Comparison of ENCODE assay signal across 32 cellular contexts in the genomic region with DNA sequence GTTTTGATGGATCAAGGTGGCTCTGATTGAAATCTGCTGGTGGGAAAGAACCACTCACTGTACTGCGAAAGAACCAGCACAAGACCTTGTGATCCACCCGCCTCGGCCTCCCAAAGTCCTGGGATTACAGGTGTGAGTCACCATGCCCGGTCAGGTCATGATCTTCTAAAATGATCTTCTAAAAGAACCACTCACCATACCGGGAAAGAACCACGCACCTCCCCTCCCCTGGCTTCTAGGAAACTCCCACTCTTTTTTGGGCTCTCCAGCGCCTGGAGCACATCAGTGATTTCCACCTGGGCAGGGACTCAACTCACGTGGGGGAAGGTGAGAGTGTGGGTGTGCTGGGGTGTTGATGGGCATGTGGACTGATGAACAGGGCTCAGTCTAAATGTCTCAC. TPM values are rescaled to one million over a fixed set of nuclear protein-coding genes. Genes with fewer than 3 reads are reported as not detected.
DNase-seq lines count a peak whose midpoint lies in the region; ATAC-seq and TF ChIP-seq lines count a peak whose summit lies in the region.
"Had no signal": no experiment of that assay in that cellular context is flagged by ENCODE, and none has a peak within 500 bp of the region (broad histone marks: within the 10 kb centered on the region; RNA-seq: fewer than 3 reads in every experiment).

No MANE protein-coding gene starts in this region.

- no peak overlapping the region for H3K14ac ChIP-seq in trophoblast cell (ENCODE audit: low read length)

- no peaks in the 10 kb centered on the region for H4K20me1 ChIP-seq in BLaER1 treated with 17β-estradiol and CSF1 and Interleukin-3, amounts not matched to agents 10 nM and 100 nM

- peaks cover 18% of the 10 kb centered on the region for H3K4me1 Mint-ChIP-seq in activated CD4-positive, alpha-beta T cell treated with anti-CD3 and anti-CD28 coated beads, Interleukin-2, amount 10 ng/mL, durations not matched to agents 24 days and 14 days
- H3K4me1 Mint-ChIP-seq in activated CD4-positive, alpha-beta T cell treated with anti-CD3 and anti-CD28 coated beads, Interleukin-2, amount 10 ng/mL, durations not matched to agents 7 days and 5 days = peaks cover 28% of the 10 kb centered on the region
- H3K4me1 Mint-ChIP-seq in nephron progenitor cell = peaks cover 24% of the 10 kb centered on the region

- peak overlapping the region in 7 of 11 experiments; percentile 2 to 87 (median 41); a peak in 9 of 22 replicates for H3K27ac ChIP-seq in BLaER1 treated with 17β-estradiol and CSF1 and Interleukin-3, amounts not matched to agents 10 nM and 100 nM
- H3K27ac ChIP-seq in WERI-Rb-1 (no peak overlapping the region), trophoblast cell (ENCODE audit: low read depth, low read length) (no peak overlapping the region)
- H3K27ac ChIP-seq: brain microvascular endothelial cell, dorsolateral prefrontal cortex, esophagus squamous epithelium, foreskin keratinocyte, RWPE1 had no signal

- H3K27ac Mint-ChIP-seq in activated CD4-positive, alpha-beta T cell treated with anti-CD3 and anti-CD28 coated beads, Interleukin-2, amount 10 ng/mL, durations not matched to agents 24 days and 14 days = peak overlapping the region; percentile 16
- no peak overlapping the region for H3K27ac Mint-ChIP-seq in activated CD4-positive, alpha-beta T cell treated with anti-CD3 and anti-CD28 coated beads, Interleukin-2, amount 10 ng/mL, durations not matched to agents 7 days and 5 days
- no peak overlapping the region for H3K27ac Mint-ChIP-seq in nephron progenitor cell
- H3K27ac Mint-ChIP-seq: activated CD8-positive, alpha-beta memory T cell treated with anti-CD3 and anti-CD28 coated beads, Interleukin-2, amount 10 ng/mL, durations not matched to agents 7 days and 5 days; activated T-cell treated with anti-CD3 and anti-CD28 coated beads, Interleukin-2, amount 50 U/mL, for 72 hours had no signal

- no peaks in the 10 kb centered on the region for H3K9me3 Mint-ChIP-seq in activated CD4-positive, alpha-beta T cell treated with anti-CD3 and anti-CD28 coated beads, Interleukin-2, amount 10 ng/mL, durations not matched to agents 24 days and 14 days
- no peaks in the 10 kb centered on the region for H3K9me3 Mint-ChIP-seq in activated CD4-positive, alpha-beta T cell treated with anti-CD3 and anti-CD28 coated beads, Interleukin-2, amount 10 ng/mL, durations not matched to agents 7 days and 5 days
- no peaks in the 10 kb centered on the region for H3K9me3 Mint-ChIP-seq in nephron progenitor cell
- H3K9me3 Mint-ChIP-seq: activated T-cell treated with anti-CD3 and anti-CD28 coated beads, Interleukin-2, amount 50 U/mL, for 72 hours had no signal

- H3K4me1 ChIP-seq in BLaER1 treated with 17β-estradiol and CSF1 and Interleukin-3, amounts not matched to agents 10 nM and 100 nM = peaks cover 28 to 78% (median 37%) of the 10 kb centered on the region in 10 experiments
- H3K4me1 ChIP-seq in trophoblast cell (ENCODE audit: control insufficient read depth in 1 of 2, insufficient read depth in 2 of 2, low read length in 2 of 2) = peaks cover 0 to 16% of the 10 kb centered on the region in 2 experiments
- H3K4me1 ChIP-seq: foreskin keratinocyte had no signal

- H4K91ac ChIP-seq in trophoblast cell (ENCODE audit: low read depth, low read length) = no peak overlapping the region

- H2AFZ ChIP-seq in trophoblast cell (ENCODE audit: insufficient read depth, low read length, poor library complexity) = no peak overlapping the region

- no peaks in the 10 kb centered on the region for H3K9me3 ChIP-seq in BLaER1 treated with 17β-estradiol and CSF1 and Interleukin-3, amounts not matched to agents 10 nM and 100 nM (replicated peaks in 1 of 11)
- H3K9me3 ChIP-seq in WERI-Rb-1 (ENCODE audit: severe bottlenecking) = no peaks in the 10 kb centered on the region
- H3K9me3 ChIP-seq in trophoblast cell (ENCODE audit: insufficient read depth, low read depth, low read length) = peaks cover 7% of the 10 kb centered on the region
- H3K9me3 ChIP-seq: esophagus squamous epithelium had no signal

- H4K12ac ChIP-seq in trophoblast cell (ENCODE audit: low read depth, low read length) = no peak overlapping the region

- ATAC-seq in HG03432 (IDR thresholded peaks at IDR 0.05; ENCODE audit: unreplicated experiment) = no peak
- ATAC-seq: activated CD8-positive, alpha-beta memory T cell treated with anti-CD3 and anti-CD28 coated beads, Interleukin-2, amount 10 ng/mL, durations not matched to agents 7 days and 5 days; foreskin keratinocyte; left ventricle myocardium superior had no signal

- no peaks in the 10 kb centered on the region for H3K36me3 ChIP-seq in BLaER1 treated with 17β-estradiol and CSF1 and Interleukin-3, amounts not matched to agents 10 nM and 100 nM
- H3K36me3 ChIP-seq in WERI-Rb-1 (no peaks in the 10 kb centered on the region), trophoblast cell (ENCODE audit: control insufficient read depth in 1 of 2, insufficient read depth in 2 of 2, low read length in 2 of 2) (no peaks in the 10 kb centered on the region)
- H3K36me3 ChIP-seq: brain microvascular endothelial cell, esophagus squamous epithelium had no signal

- peak overlapping the region; percentile 37 to 88 (median 83); a peak in 21 of 22 replicates for H3K4me2 ChIP-seq in BLaER1 treated with 17β-estradiol and CSF1 and Interleukin-3, amounts not matched to agents 10 nM and 100 nM
- H3K4me2 ChIP-seq in trophoblast cell (ENCODE audit: low read length) = no peak overlapping the region

- TF ChIP-seq CTCF in WERI-Rb-1 (IDR thresholded peaks at IDR 0.05; ENCODE audit: low read depth, low read length) (no peak), nephron progenitor cell (IDR thresholded peaks at IDR 0.05) (no peak)

- H3K9ac ChIP-seq in BLaER1 treated with 17β-estradiol and CSF1 and Interleukin-3, amounts not matched to agents 10 nM and 100 nM = peak overlapping the region in 1 of 11 experiments; percentile 12; a peak in 1 of 22 replicates
- no peak overlapping the region for H3K9ac ChIP-seq in trophoblast cell (ENCODE audit: low read length)

- peak overlapping the region; percentile 19 for H2BK12ac ChIP-seq in trophoblast cell (ENCODE audit: low read length)

- H2BK120ac ChIP-seq in trophoblast cell (ENCODE audit: insufficient read depth, low read length, poor library complexity) = no peak overlapping the region

- no peaks in the 10 kb centered on the region for H3K79me2 ChIP-seq in trophoblast cell (ENCODE audit: control insufficient read depth, insufficient read depth, low read length, poor library complexity)

- H4K8ac ChIP-seq in trophoblast cell (ENCODE audit: low read depth, low read length) = no peak overlapping the region

- H3K23ac ChIP-seq in trophoblast cell (ENCODE audit: low read length) = no peak overlapping the region

- no peak for DNase-seq in activated CD4-positive, alpha-beta T cell treated with anti-CD3 and anti-CD28 coated beads, Interleukin-2, amount 10 ng/mL, durations not matched to agents 24 days and 14 days
- no peak for DNase-seq in activated CD4-positive, alpha-beta T cell treated with anti-CD3 and anti-CD28 coated beads, Interleukin-2, amount 10 ng/mL, durations not matched to agents 7 days and 5 days
- DNase-seq in WERI-Rb-1 = peak; percentile 41
- DNase-seq in trophoblast cell = peak; percentile 57 to 63
- DNase-seq in nephron progenitor cell = no peak
- DNase-seq in GM19238 (ENCODE audit: insufficient read length, low spot score) = no peak
- DNase-seq: activated CD8-positive, alpha-beta memory T cell treated with anti-CD3 and anti-CD28 coated beads, Interleukin-2, amount 10 ng/mL, durations not matched to agents 7 days and 5 days; activated naive CD4-positive, alpha-beta T cell; amniotic stem cell; brain microvascular endothelial cell; CD4-positive, alpha-beta memory T cell; dorsolateral prefrontal cortex; esophagus squamous epithelium; foreskin keratinocyte; HCEC 1CT; kidney; left ventricle myocardium superior; NCI-H1048; NCI-H2107; NCI-H446; NCI-H82; T-helper 1 cell had no signal

- intact Hi-C loops in activated CD4-positive, alpha-beta T cell treated with anti-CD3 and anti-CD28 coated beads, Interleukin-2, amount 10 ng/mL, durations not matched to agents 24 days and 14 days (cut with micrococcal nuclease) = no loop called here

- no peak overlapping the region for H2BK5ac ChIP-seq in trophoblast cell (ENCODE audit: low read depth, low read length, poor library complexity)

- WGBS in trophoblast cell (ENCODE audit: extremely low coverage, insufficient coverage, insufficient read length) = no CpG with 5 or more reads among the region's 8 CpGs

- peaks cover 6% of the 10 kb centered on the region for H3K79me1 ChIP-seq in trophoblast cell (ENCODE audit: low read length)

- POLR2A ChIA-PET in activated CD4-positive, alpha-beta T cell treated with anti-CD3 and anti-CD28 coated beads, Interleukin-2, amount 10 ng/mL, durations not matched to agents 7 days and 5 days (lab: Charles Lee) = no interaction called here

- H3K4me3 ChIP-seq in BLaER1 treated with 17β-estradiol and CSF1 and Interleukin-3, amounts not matched to agents 10 nM and 100 nM = no peak overlapping the region
- H3K4me3 ChIP-seq in WERI-Rb-1 (ENCODE audit: low read depth, low read length) (no peak overlapping the region), trophoblast cell (ENCODE audit: low read depth, low read length) (no peak overlapping the region)
- H3K4me3 ChIP-seq: dorsolateral prefrontal cortex, esophagus squamous epithelium, skin epidermis had no signal

- no peaks in the 10 kb centered on the region for H3K27me3 ChIP-seq in BLaER1 treated with 17β-estradiol and CSF1 and Interleukin-3, amounts not matched to agents 10 nM and 100 nM
- H3K27me3 ChIP-seq in WERI-Rb-1 (ENCODE audit: insufficient read depth, low read depth, severe bottlenecking) (no peaks in the 10 kb centered on the region), trophoblast cell (ENCODE audit: insufficient read depth, low read length) (no peaks in the 10 kb centered on the region)
- H3K27me3 ChIP-seq: brain microvascular endothelial cell, dorsolateral prefrontal cortex, esophagus squamous epithelium, foreskin keratinocyte had no signal

- no peak overlapping the region for H3K4me3 Mint-ChIP-seq in activated CD4-positive, alpha-beta T cell treated with anti-CD3 and anti-CD28 coated beads, Interleukin-2, amount 10 ng/mL, durations not matched to agents 24 days and 14 days
- H3K4me3 Mint-ChIP-seq in activated CD4-positive, alpha-beta T cell treated with anti-CD3 and anti-CD28 coated beads, Interleukin-2, amount 10 ng/mL, durations not matched to agents 7 days and 5 days = no peak overlapping the region
- H3K4me3 Mint-ChIP-seq in nephron progenitor cell = no peak overlapping the region
- H3K4me3 Mint-ChIP-seq: activated CD8-positive, alpha-beta memory T cell treated with anti-CD3 and anti-CD28 coated beads, Interleukin-2, amount 10 ng/mL, durations not matched to agents 7 days and 5 days; CD4-positive, alpha-beta memory T cell had no signal

- peaks cover 10% of the 10 kb centered on the region for H3K27me3 Mint-ChIP-seq in activated CD4-positive, alpha-beta T cell treated with anti-CD3 and anti-CD28 coated beads, Interleukin-2, amount 10 ng/mL, durations not matched to agents 24 days and 14 days
- no peaks in the 10 kb centered on the region for H3K27me3 Mint-ChIP-seq in activated CD4-positive, alpha-beta T cell treated with anti-CD3 and anti-CD28 coated beads, Interleukin-2, amount 10 ng/mL, durations not matched to agents 7 days and 5 days
- peaks cover 7% of the 10 kb centered on the region for H3K27me3 Mint-ChIP-seq in nephron progenitor cell (ENCODE audit: low read depth, poor library complexity)

- no peak overlapping the region for H3K18ac ChIP-seq in trophoblast cell (ENCODE audit: low read length)

- no peaks in the 10 kb centered on the region for H3K36me3 Mint-ChIP-seq in activated CD4-positive, alpha-beta T cell treated with anti-CD3 and anti-CD28 coated beads, Interleukin-2, amount 10 ng/mL, durations not matched to agents 24 days and 14 days (ENCODE audit: low read depth)
- H3K36me3 Mint-ChIP-seq in activated CD4-positive, alpha-beta T cell treated with anti-CD3 and anti-CD28 coated beads, Interleukin-2, amount 10 ng/mL, durations not matched to agents 7 days and 5 days (ENCODE audit: low read depth) = no peaks in the 10 kb centered on the region
- H3K36me3 Mint-ChIP-seq in nephron progenitor cell (ENCODE audit: low read depth) = no peaks in the 10 kb centered on the region
- H3K36me3 Mint-ChIP-seq: activated CD8-positive, alpha-beta memory T cell treated with anti-CD3 and anti-CD28 coated beads, Interleukin-2, amount 10 ng/mL, durations not matched to agents 7 days and 5 days; CD4-positive, alpha-beta memory T cell had no signal

- no peak overlapping the region for H2AK5ac ChIP-seq in trophoblast cell (ENCODE audit: low read length)

- CTCF ChIA-PET in activated CD4-positive, alpha-beta T cell treated with anti-CD3 and anti-CD28 coated beads, Interleukin-2, amount 10 ng/mL, durations not matched to agents 7 days and 5 days (lab: Charles Lee) = interaction anchor here (1.1 kb wide), 2 partner anchors 8 to 23 kb away, joined by 3 read pairs; partner anchors contain the start of gene RAB7B

- H3K4ac ChIP-seq in trophoblast cell (ENCODE audit: low read depth, low read length) = no peak overlapping the region

RNA-seq across cellular contexts. Expression of gene RAB7B, which starts 7.9 kb away (rescaled TPM):
- total RNA-seq in activated CD4-positive, alpha-beta T cell treated with anti-CD3 and anti-CD28 coated beads, Interleukin-2, amount 10 ng/mL, durations not matched to agents 24 days and 14 days = not detected in 2 replicates
- not detected for total RNA-seq in activated CD4-positive, alpha-beta T cell treated with anti-CD3 and anti-CD28 coated beads, Interleukin-2, amount 10 ng/mL, durations not matched to agents 7 days and 5 days
- 2.4 and 2.6 TPM in 2 replicates for polyA plus RNA-seq in trophoblast cell (2013)
- total RNA-seq: activated CD8-positive, alpha-beta memory T cell treated with anti-CD3 and anti-CD28 coated beads, Interleukin-2, amount 10 ng/mL, durations not matched to agents 7 days and 5 days; activated T-cell treated with anti-CD3 and anti-CD28 coated beads, Interleukin-2, amount 50 U/mL, for 72 hours had no signal
- polyA plus RNA-seq: CD4-positive, alpha-beta memory T cell had no signal

RNA-seq across cellular contexts. Expression of gene CTSE, which starts 12.6 kb away (rescaled TPM):
- not detected in 2 replicates for total RNA-seq in activated CD4-positive, alpha-beta T cell treated with anti-CD3 and anti-CD28 coated beads, Interleukin-2, amount 10 ng/mL, durations not matched to agents 24 days and 14 days
- not detected for total RNA-seq in activated CD4-positive, alpha-beta T cell treated with anti-CD3 and anti-CD28 coated beads, Interleukin-2, amount 10 ng/mL, durations not matched to agents 7 days and 5 days
- polyA plus RNA-seq in trophoblast cell (2013) = 0.73 and 0.93 TPM in 2 replicates
- total RNA-seq: activated CD8-positive, alpha-beta memory T cell treated with anti-CD3 and anti-CD28 coated beads, Interleukin-2, amount 10 ng/mL, durations not matched to agents 7 days and 5 days; activated T-cell treated with anti-CD3 and anti-CD28 coated beads, Interleukin-2, amount 50 U/mL, for 72 hours; CD4-positive, alpha-beta memory T cell; cerebellum; dorsolateral prefrontal cortex; LHCN-M2; myocyte; SK-MEL-5 had no signal
- polyA plus RNA-seq: CD4-positive, alpha-beta memory T cell had no signal

RNA-seq across cellular contexts. Expression of gene RHEX, which starts 41.9 kb away (rescaled TPM):
- not detected in 2 replicates for total RNA-seq in activated CD4-positive, alpha-beta T cell treated with anti-CD3 and anti-CD28 coated beads, Interleukin-2, amount 10 ng/mL, durations not matched to agents 24 days and 14 days
- total RNA-seq in activated CD4-positive, alpha-beta T cell treated with anti-CD3 and anti-CD28 coated beads, Interleukin-2, amount 10 ng/mL, durations not matched to agents 7 days and 5 days = not detected
- not detected in 2 replicates for polyA plus RNA-seq in trophoblast cell (2013)
- total RNA-seq: activated CD8-positive, alpha-beta memory T cell treated with anti-CD3 and anti-CD28 coated beads, Interleukin-2, amount 10 ng/mL, durations not matched to agents 7 days and 5 days; activated T-cell treated with anti-CD3 and anti-CD28 coated beads, Interleukin-2, amount 50 U/mL, for 72 hours; cerebellum; foreskin keratinocyte; LHCN-M2; myocyte; SK-MEL-5; temporal lobe had no signal
- polyA plus RNA-seq: foreskin keratinocyte had no signal

Comparison
In these comparisons a context has a peak if more than half of its experiments do, and no peak if none do; other contexts are left out.
1. DNase-seq: peak in WERI-Rb-1 (single experiment) and trophoblast cell (2 of 2); none in activated CD4-positive, alpha-beta T cell treated with anti-CD3 and anti-CD28 coated beads, Interleukin-2, amount 10 ng/mL, durations not matched to agents 24 days and 14 days (single experiment), activated CD4-positive, alpha-beta T cell treated with anti-CD3 and anti-CD28 coated beads, Interleukin-2, amount 10 ng/mL, durations not matched to agents 7 days and 5 days (single experiment), nephron progenitor cell (single experiment) and GM19238 (single experiment).
2. H3K27ac ChIP-seq: peak in BLaER1 treated with 17β-estradiol and CSF1 and Interleukin-3, amounts not matched to agents 10 nM and 100 nM (7 of 11); none in WERI-Rb-1 (single experiment) and trophoblast cell (single experiment).